In genomic region chr5:151155777-151156731, GRCh38 we compare ENCODE assay signal across 8 cellular contexts. TPM values are rescaled to one million over a fixed set of nuclear protein-coding genes. Genes with fewer than 3 reads are reported as not detected.
A peak's percentile ranks its signal among the peaks of the same experiment; 100 is the strongest.
DNase-seq lines count a peak whose midpoint lies in the region; ATAC-seq and TF ChIP-seq lines count a peak whose summit lies in the region.

No MANE protein-coding gene starts in this region.

- peak overlapping the region; percentile 86 to 91 for H3K4me3 Mint-ChIP-seq in CD14-positive monocyte
- peak overlapping the region; percentile 95 to 98 for H3K4me3 Mint-ChIP-seq in activated T-cell treated with anti-CD3 and anti-CD28 coated beads, Interleukin-2, amount 50 U/mL, for 72 hours

- H3K9me3 ChIP-seq in heart right ventricle: no peaks in the 10 kb centered on the region

- H3K27me3 Mint-ChIP-seq in CD14-positive monocyte (ENCODE audit: low read depth in 3 of 3): peaks cover 0 to 3% (median 2%) of the 10 kb centered on the region in 3 donors
- H3K27me3 Mint-ChIP-seq in activated T-cell treated with anti-CD3 and anti-CD28 coated beads, Interleukin-2, amount 50 U/mL, for 72 hours (ENCODE audit: low read depth): no peaks in the 10 kb centered on the region

- no peak for DNase-seq in CD14-positive monocyte (ENCODE audit: low spot score)
- peak; percentile 16 for DNase-seq in KBM-7
- DNase-seq in activated T-cell treated with anti-CD3 and anti-CD28 coated beads, Interleukin-2, amount 50 U/mL, for 72 hours: peak in 1 of 2 donors; percentile 29
- peak; percentile 26 to 32 for DNase-seq in heart right ventricle
- no peak for DNase-seq in retinal pigment epithelial cell (ENCODE audit: low read depth)
- no peak for DNase-seq in COLO829 (ENCODE audit: low spot score)
- no peak for DNase-seq in activated gamma-delta T cell treated with Interleukin-2 at 50 U/mL for 16 hours

- H3K4me1 Mint-ChIP-seq in CD14-positive monocyte: peaks cover 87% of the 10 kb centered on the region
- H3K4me1 Mint-ChIP-seq in activated T-cell treated with anti-CD3 and anti-CD28 coated beads, Interleukin-2, amount 50 U/mL, for 72 hours (ENCODE audit: low read depth): peaks cover 90% of the 10 kb centered on the region

- 13 to 22% methylated on average over 12 of the region's 12 CpGs for WGBS in heart right ventricle, 2 donors

- peaks cover 0 to 13% (median 0%) of the 10 kb centered on the region in 9 donors for H3K36me3 ChIP-seq in heart right ventricle

- no peaks in the 10 kb centered on the region for H3K27me3 ChIP-seq in heart right ventricle

- in situ Hi-C loops in KBM-7 (cut with MboI; ENCODE audit: low pct_unique_long_range_greater_than_20kb, low sequenced_read_pairs): no loop called here

- H3K9me3 Mint-ChIP-seq in CD14-positive monocyte: no peaks in the 10 kb centered on the region
- H3K9me3 Mint-ChIP-seq in activated T-cell treated with anti-CD3 and anti-CD28 coated beads, Interleukin-2, amount 50 U/mL, for 72 hours: no peaks in the 10 kb centered on the region

- peaks cover 10 to 11% of the 10 kb centered on the region in 2 donors for H3K36me3 Mint-ChIP-seq in CD14-positive monocyte
- H3K36me3 Mint-ChIP-seq in activated T-cell treated with anti-CD3 and anti-CD28 coated beads, Interleukin-2, amount 50 U/mL, for 72 hours (ENCODE audit: insufficient read depth in 2 of 2): peaks cover 4 to 7% of the 10 kb centered on the region in 2 donors

- H3K27ac Mint-ChIP-seq in CD14-positive monocyte: peak overlapping the region; percentile 85 to 96 (median 91)
- peak overlapping the region; percentile 98 for H3K27ac Mint-ChIP-seq in activated T-cell treated with anti-CD3 and anti-CD28 coated beads, Interleukin-2, amount 50 U/mL, for 72 hours

- peaks cover 24 to 72% (median 64%) of the 10 kb centered on the region in 9 donors for H3K4me1 ChIP-seq in heart right ventricle

- intact Hi-C loops in CD14-positive monocyte (cut with micrococcal nuclease): loop anchor here in 1 of 2 donors (5.0 kb wide), 2 partner anchors 51 to 99 kb away; no protein-coding TSS in a partner anchor
- intact Hi-C loops in heart right ventricle (cut with DNase I): loop anchor here in 2 of 10 donors (5.0 kb wide), 3 partner anchors 81 to 149 kb away; no protein-coding TSS in a partner anchor

- ATAC-seq in GM19395 (IDR thresholded peaks at IDR 0.05; ENCODE audit: unreplicated experiment) (peak; percentile 31), heart right ventricle (peak in 5 of 8 donors; percentile 4 to 53 (median 21))
- no peak for ATAC-seq in activated T-cell treated with anti-CD3 and anti-CD28 coated beads, Interleukin-2, amount 50 U/mL, for 72 hours (replicated peaks in 1 of 2)

- H3K27ac ChIP-seq in heart right ventricle: peak overlapping the region; percentile 61 to 96 (median 89)

- H3K4me3 ChIP-seq in heart right ventricle (peak overlapping the region; percentile 58 to 95 (median 84)), retinal pigment epithelial cell (ENCODE audit: low read length) (peak overlapping the region; percentile 84)

- TF ChIP-seq CTCF in CD14-positive monocyte (IDR thresholded peaks at IDR 0.05) (no peak), heart right ventricle (IDR thresholded peaks at IDR 0.05) (peak in 2 of 9 donors; percentile 16 to 20), retinal pigment epithelial cell (conservative IDR thresholded peaks at IDR 0.05; ENCODE audit: low read depth, low read length) (peak; percentile 16)

RNA-seq across cellular contexts. Expression of gene ANXA6, which starts 1.5 kb away (rescaled TPM):
- polyA plus RNA-seq in CD14-positive monocyte: 100 to 1,000 TPM in 1 of 2 donors, 10 to 100 TPM in 1; 93.5 to 124 TPM
- 100 to 1,000 TPM; 127 to 171 TPM for total RNA-seq in activated T-cell treated with anti-CD3 and anti-CD28 coated beads, Interleukin-2, amount 50 U/mL, for 72 hours
- total RNA-seq in heart right ventricle: 100 to 1,000 TPM; 182 to 275 (median 219) TPM
- polyA plus RNA-seq in heart right ventricle: 100 to 1,000 TPM; 137 to 162 TPM

Comparison
In these comparisons a context has a peak if more than half of its experiments do, and no peak if none do; other contexts are left out.
1. DNase-seq: peak in KBM-7 (single experiment) and heart right ventricle (2 of 2); none in CD14-positive monocyte (single experiment), retinal pigment epithelial cell (single experiment), COLO829 (single experiment) and activated gamma-delta T cell treated with Interleukin-2 at 50 U/mL for 16 hours (single experiment).
2. ATAC-seq: peak in GM19395 (single experiment) and heart right ventricle (5 of 8); none in activated T-cell treated with anti-CD3 and anti-CD28 coated beads, Interleukin-2, amount 50 U/mL, for 72 hours (0 of 2).